9 cellular contexts compared by ENCODE assay signal in genomic region chr13:78102121-78102677, GRCh38.
A peak's percentile ranks its signal among the peaks of the same experiment; 100 is the strongest.
DNase-seq lines count a peak whose midpoint lies in the region; ATAC-seq lines count a peak whose summit lies in the region.
"Had no signal": no experiment of that assay in that cellular context is flagged by ENCODE, and none has a peak within 500 bp of the region (broad histone marks: within the 10 kb centered on the region; RNA-seq: fewer than 3 reads in every experiment).

No MANE protein-coding gene starts in this region.

- no peaks in the 10 kb centered on the region for H3K27me3 Mint-ChIP-seq in activated T-helper 17 cell treated with anti-CD3 and anti-CD28 coated beads, Interleukin-2, amount 50 U/mL, for 72 hours
- H3K27me3 Mint-ChIP-seq: CD4-positive, CD25-positive, alpha-beta regulatory T cell had no signal

- no peaks in the 10 kb centered on the region for H3K4me1 Mint-ChIP-seq in activated T-helper 17 cell treated with anti-CD3 and anti-CD28 coated beads, Interleukin-2, amount 50 U/mL, for 72 hours
- H3K4me1 Mint-ChIP-seq: CD4-positive, CD25-positive, alpha-beta regulatory T cell had no signal

- H3K36me3 ChIP-seq in adipocyte (ENCODE audit: control insufficient read depth, insufficient read depth, low read length, severe bottlenecking), result no peaks in the 10 kb centered on the region

- DNase-seq in AG20443 (ENCODE audit: low spot score) (peak; percentile 70), adipocyte (ENCODE audit: low read depth) (peak; percentile 83), left lobe of liver (ENCODE audit: low spot score) (no peak), NCI-H2227 (lab: John Stamatoyannopoulos, UW; ENCODE audit: unreplicated experiment) (no peak)
- DNase-seq: CD4-positive, CD25-positive, alpha-beta regulatory T cell had no signal

- H3K9me3 ChIP-seq in adipocyte (ENCODE audit: control insufficient read depth, low read length), result no peaks in the 10 kb centered on the region

- no peak overlapping the region for H3K4me3 Mint-ChIP-seq in activated T-helper 17 cell treated with anti-CD3 and anti-CD28 coated beads, Interleukin-2, amount 50 U/mL, for 72 hours
- H3K4me3 Mint-ChIP-seq: CD4-positive, CD25-positive, alpha-beta regulatory T cell had no signal

- no peak overlapping the region for H3K27ac Mint-ChIP-seq in activated T-helper 17 cell treated with anti-CD3 and anti-CD28 coated beads, Interleukin-2, amount 50 U/mL, for 72 hours
- H3K27ac Mint-ChIP-seq: CD4-positive, CD25-positive, alpha-beta regulatory T cell had no signal

- peak overlapping the region; percentile 36 for H3K4me3 ChIP-seq in adipocyte (ENCODE audit: low read length)

- no peaks in the 10 kb centered on the region for H3K9me3 Mint-ChIP-seq in activated T-helper 17 cell treated with anti-CD3 and anti-CD28 coated beads, Interleukin-2, amount 50 U/mL, for 72 hours

- no peaks in the 10 kb centered on the region for H3K36me3 Mint-ChIP-seq in activated T-helper 17 cell treated with anti-CD3 and anti-CD28 coated beads, Interleukin-2, amount 50 U/mL, for 72 hours (ENCODE audit: low read depth)
- H3K36me3 Mint-ChIP-seq: CD4-positive, CD25-positive, alpha-beta regulatory T cell had no signal

- H3K9ac ChIP-seq in adipocyte (ENCODE audit: low read length), result peak overlapping the region; percentile 64

- H3K27me3 ChIP-seq in adipocyte (replicated peaks; ENCODE audit: control insufficient read depth, insufficient read depth, low read length), result no peaks in the 10 kb centered on the region

- H3K4me1 ChIP-seq in adipocyte (ENCODE audit: control insufficient read depth, insufficient read depth, low read length), result peaks cover 21% of the 10 kb centered on the region

- ATAC-seq in HG02798 (IDR thresholded peaks at IDR 0.05; ENCODE audit: poor library complexity, unreplicated experiment) (peak; percentile 42), left lobe of liver (peak; percentile 56), GM21423 (IDR thresholded peaks at IDR 0.05; ENCODE audit: unreplicated experiment) (no peak), HG03175 (IDR thresholded peaks at IDR 0.05; ENCODE audit: unreplicated experiment) (no peak)
- no peak for ATAC-seq in activated T-helper 17 cell treated with anti-CD3 and anti-CD28 coated beads, Interleukin-2, amount 50 U/mL, for 72 hours (replicated peaks)

Comparison
In these comparisons a context has a peak if more than half of its experiments do, and no peak if none do; other contexts are left out.
1. DNase-seq: peak in AG20443 (single experiment) and adipocyte (single experiment); none in left lobe of liver (single experiment) and NCI-H2227 (single experiment).
2. ATAC-seq: peak in HG02798 (single experiment) and left lobe of liver (single experiment); none in GM21423 (single experiment), activated T-helper 17 cell treated with anti-CD3 and anti-CD28 coated beads, Interleukin-2, amount 50 U/mL, for 72 hours (single experiment) and HG03175 (single experiment).